In genomic region chr10:61939575-61940301, GRCh38 we compare ENCODE assay signal across 10 cellular contexts. TPM values are rescaled to one million over a fixed set of nuclear protein-coding genes. Genes with fewer than 3 reads are reported as not detected.
DNase-seq lines count a peak whose midpoint lies in the region; ATAC-seq, FAIRE-seq and TF ChIP-seq lines count a peak whose summit lies in the region.
"Had no signal": no experiment of that assay in that cellular context is flagged by ENCODE, and none has a peak within 500 bp of the region (broad histone marks: within the 10 kb centered on the region; RNA-seq: fewer than 3 reads in every experiment).

No MANE protein-coding gene starts in this region.

- H3K36me3 Mint-ChIP-seq in astrocyte (ENCODE audit: low read depth, unreplicated experiment), result peaks cover 14% of the 10 kb centered on the region

- H3K27ac Mint-ChIP-seq in astrocyte (ENCODE audit: unreplicated experiment), result peak overlapping the region; percentile 91

- CTCF ChIA-PET in AG04449 (lab: Yijun Ruan, JAX), result interaction anchor here (0.8 to 1.2 kb wide), 2 partner anchors 20 to 305 kb away, joined by 3 to 4 read pairs; no protein-coding TSS in a partner anchor

- H3K27me3 ChIP-seq in astrocyte (ENCODE audit: insufficient read depth, low read length), result no peaks in the 10 kb centered on the region

- no peak overlapping the region for H3K4me3 ChIP-seq in AG04449 (ENCODE audit: low read depth, low read length)
- no peak overlapping the region for H3K4me3 ChIP-seq in astrocyte (ENCODE audit: insufficient read depth, low read depth, low read length)
- H3K4me3 ChIP-seq in mesodermal cell (ENCODE audit: extremely low read depth, insufficient read depth, low read length, poor library complexity, severe bottlenecking), result no peak overlapping the region

- H3K4me1 ChIP-seq in astrocyte (ENCODE audit: insufficient read depth, low read length) (peaks cover 51% of the 10 kb centered on the region), mesodermal cell (ENCODE audit: control insufficient read depth, insufficient read depth, low read length, poor library complexity, severe bottlenecking) (peaks cover 28% of the 10 kb centered on the region)

- H3K9me3 ChIP-seq in astrocyte (ENCODE audit: insufficient read depth, low read depth, low read length) (no peaks in the 10 kb centered on the region), mesodermal cell (ENCODE audit: control insufficient read depth, low read length) (no peaks in the 10 kb centered on the region)

- H3K4me2 ChIP-seq in astrocyte (ENCODE audit: low read length), result peak overlapping the region; percentile 52

- peaks cover 32% of the 10 kb centered on the region for H3K79me2 ChIP-seq in astrocyte (ENCODE audit: insufficient read depth, low read length)

- TF ChIP-seq CTCF in AG04449 (IDR thresholded peaks at IDR 0.05; ENCODE audit: insufficient read depth, low read length, missing control alignments) (no peak), astrocyte (IDR thresholded peaks at IDR 0.05; ENCODE audit: insufficient read depth, low read depth, low read length) (no peak)

- no peak overlapping the region for H2AFZ ChIP-seq in astrocyte (ENCODE audit: low read depth, low read length)

- peaks cover 48% of the 10 kb centered on the region for H3K4me1 Mint-ChIP-seq in astrocyte (ENCODE audit: low read depth, unreplicated experiment)

- no peaks in the 10 kb centered on the region for H3K27me3 Mint-ChIP-seq in astrocyte (ENCODE audit: low read depth, unreplicated experiment)

- H3K4me3 Mint-ChIP-seq in astrocyte (ENCODE audit: unreplicated experiment), result peak overlapping the region; percentile 45

- ATAC-seq in GM19035 (IDR thresholded peaks at IDR 0.05; ENCODE audit: unreplicated experiment), result no peak

- POLR2A ChIA-PET in AG04449 (lab: Yijun Ruan, JAX), result interaction anchor here (1.3 kb wide), 1 partner anchor 110 kb away, joined by 3 read pairs; no protein-coding TSS in a partner anchor

- peak overlapping the region; percentile 41 for H3K9ac ChIP-seq in astrocyte (ENCODE audit: low read length)

- FAIRE-seq in astrocyte (lab: Jason Lieb, UNC), result peak; percentile 83

- H3K9me3 Mint-ChIP-seq in astrocyte (ENCODE audit: unreplicated experiment), result no peaks in the 10 kb centered on the region

- H3K27ac ChIP-seq in astrocyte (ENCODE audit: low read depth, low read length) (peak overlapping the region; percentile 72), mesodermal cell (ENCODE audit: low read depth, low read length, severe bottlenecking) (peak overlapping the region; percentile 52)
- H3K27ac ChIP-seq: HL-60 had no signal

- no peaks in the 10 kb centered on the region for H4K20me1 ChIP-seq in astrocyte (ENCODE audit: insufficient read depth, low read length)

- 83 to 100% methylated on average over 2 of the region's 3 CpGs for WGBS in mesodermal cell (ENCODE audit: insufficient coverage in 2 of 2), 2 experiments

- H3K36me3 ChIP-seq in astrocyte (ENCODE audit: insufficient read depth, low read length) (peaks cover 2% of the 10 kb centered on the region), mesodermal cell (ENCODE audit: control insufficient read depth, insufficient read depth, low read length) (peaks cover 19% of the 10 kb centered on the region)

- DNase-seq in AG04449 (ENCODE audit: low read depth, low spot score) (peak; percentile 78), HS-27A (ENCODE audit: low read depth) (peak; percentile 56), astrocyte (ENCODE audit: low read depth) (peak; percentile 82), SIG-M5 treated with dmso at 0.1 percent for 504 hours (lab: John Stamatoyannopoulos, UW; ENCODE audit: unreplicated experiment) (no peak)
- no peak for DNase-seq in effector CD4-positive, alpha-beta T cell
- no peak for DNase-seq in stimulated activated CD4-positive, alpha-beta T cell treated with anti-CD3 and anti-CD28 coated beads, Interleukin-2, amount 100 ng/mL, for 48 hours
- DNase-seq: left cardiac atrium had no signal

RNA-seq across cellular contexts. Expression of gene ARID5B, which starts 38.2 kb away (rescaled TPM):
- total RNA-seq in astrocyte, result 64.6 and 66.0 TPM in 2 replicates
- 15.7 TPM for polyA plus RNA-seq in mesodermal cell (2013, experiment 1 of 2)
- 13.2 TPM for polyA plus RNA-seq in mesodermal cell (2013, experiment 2 of 2)

Comparison
In these comparisons a context has a peak if more than half of its experiments do, and no peak if none do; other contexts are left out.
1. DNase-seq: peak in AG04449 (single experiment), HS-27A (single experiment) and astrocyte (single experiment); none in effector CD4-positive, alpha-beta T cell (single experiment), stimulated activated CD4-positive, alpha-beta T cell treated with anti-CD3 and anti-CD28 coated beads, Interleukin-2, amount 100 ng/mL, for 48 hours (0 of 2) and SIG-M5 treated with dmso at 0.1 percent for 504 hours (single experiment).